17 cellular contexts compared by ENCODE assay signal in genomic region chr9:4090491-4090890, GRCh38.
"Had no signal": no experiment of that assay in that cellular context is flagged by ENCODE, and none has a peak within 500 bp of the region (broad histone marks: within the 10 kb centered on the region; RNA-seq: fewer than 3 reads in every experiment).

No MANE protein-coding gene starts in this region.

- H3K4me3 ChIP-seq: left ventricle myocardium inferior, testis had no signal

- H3K27me3 ChIP-seq: testis had no signal

- ATAC-seq: activated CD4-positive, alpha-beta T cell treated with anti-CD3 and anti-CD28 coated beads for 36 hours; activated CD8-positive, alpha-beta T cell treated with anti-CD3 and anti-CD28 coated beads, Interleukin-2, amount 10 ng/mL, durations not matched to agents 7 days and 5 days; activated naive CD8-positive, alpha-beta T cell treated with anti-CD3 and anti-CD28 coated beads, Interleukin-2, amount 50 U/mL, for 24 hours; effector memory CD8-positive, alpha-beta T cell; esophagus mucosa had no signal

- DNase-seq: activated CD4-positive, alpha-beta T cell treated with anti-CD3 and anti-CD28 coated beads for 36 hours; activated CD8-positive, alpha-beta T cell treated with anti-CD3 and anti-CD28 coated beads, Interleukin-2, amount 10 ng/mL, durations not matched to agents 7 days and 5 days; activated naive CD4-positive, alpha-beta T cell treated with Interleukin-2 at 50 U/mL for 16 hours; activated naive CD8-positive, alpha-beta T cell treated with anti-CD3 and anti-CD28 coated beads, Interleukin-2, amount 50 U/mL, for 24 hours; central memory CD4-positive, alpha-beta T cell; effector memory CD8-positive, alpha-beta T cell; islet precursor cell; left ventricle myocardium inferior; nephron progenitor cell; stimulated activated CD4-positive, alpha-beta T cell treated with anti-CD3 and anti-CD28 coated beads, Interleukin-4, amount 100 ng/mL, for 1 hour; stimulated activated CD8-positive, alpha-beta memory T cell treated with anti-CD3 and anti-CD28 coated beads, Interleukin-4, amount 100 ng/mL, for 48 hours; T-helper 9 cell; testis had no signal

- H3K27ac ChIP-seq: left ventricle myocardium inferior, testis had no signal

- H3K4me3 Mint-ChIP-seq: activated CD4-positive, alpha-beta T cell treated with anti-CD3 and anti-CD28 coated beads for 36 hours; activated CD8-positive, alpha-beta T cell treated with anti-CD3 and anti-CD28 coated beads, Interleukin-2, amount 10 ng/mL, durations not matched to agents 7 days and 5 days; activated naive CD8-positive, alpha-beta T cell treated with anti-CD3 and anti-CD28 coated beads, Interleukin-2, amount 50 U/mL, for 24 hours; activated T-helper 1 cell treated with anti-CD3 and anti-CD28 coated beads, Interleukin-12 subunit alpha, Interleukin-12 subunit beta, Interleukin-2, Interleukin-4 antibody, amounts not matched to agents 30 ng/mL and 10 ng/mL and 1 ng/mL, durations not matched to agents 14 hours and 24 hours and 36 hours; effector memory CD8-positive, alpha-beta T cell; memory B cell; nephron progenitor cell; stimulated activated naive CD8-positive, alpha-beta T cell treated with anti-CD3 and anti-CD28 coated beads, Interleukin-15, Interleukin-2, amounts not matched to agents 100 ng/mL and 50 ng/mL, for 24 hours had no signal

- H3K27me3 Mint-ChIP-seq: activated naive CD8-positive, alpha-beta T cell treated with anti-CD3 and anti-CD28 coated beads, Interleukin-2, amount 50 U/mL, for 24 hours; stimulated activated naive CD8-positive, alpha-beta T cell treated with anti-CD3 and anti-CD28 coated beads, Interleukin-15, Interleukin-2, amounts not matched to agents 100 ng/mL and 50 ng/mL, for 24 hours had no signal

- H3K4me1 Mint-ChIP-seq: memory B cell had no signal

- H3K27ac Mint-ChIP-seq: activated CD4-positive, alpha-beta T cell treated with anti-CD3 and anti-CD28 coated beads for 36 hours; activated CD8-positive, alpha-beta T cell treated with anti-CD3 and anti-CD28 coated beads, Interleukin-2, amount 10 ng/mL, durations not matched to agents 7 days and 5 days; activated naive CD8-positive, alpha-beta T cell treated with anti-CD3 and anti-CD28 coated beads, Interleukin-2, amount 50 U/mL, for 24 hours; activated T-helper 1 cell treated with anti-CD3 and anti-CD28 coated beads, Interleukin-12 subunit alpha, Interleukin-12 subunit beta, Interleukin-2, Interleukin-4 antibody, amounts not matched to agents 30 ng/mL and 10 ng/mL and 1 ng/mL, durations not matched to agents 14 hours and 24 hours and 36 hours; memory B cell; nephron progenitor cell; stimulated activated naive CD8-positive, alpha-beta T cell treated with anti-CD3 and anti-CD28 coated beads, Interleukin-15, Interleukin-2, amounts not matched to agents 100 ng/mL and 50 ng/mL, for 24 hours had no signal

- H3K36me3 Mint-ChIP-seq: memory B cell had no signal

- H3K9me3 ChIP-seq: left ventricle myocardium inferior, testis had no signal

- H3K9me3 Mint-ChIP-seq: activated T-helper 1 cell treated with anti-CD3 and anti-CD28 coated beads, Interleukin-12 subunit alpha, Interleukin-12 subunit beta, Interleukin-2, Interleukin-4 antibody, amounts not matched to agents 30 ng/mL and 10 ng/mL and 1 ng/mL, durations not matched to agents 14 hours and 24 hours and 36 hours; stimulated activated naive CD8-positive, alpha-beta T cell treated with anti-CD3 and anti-CD28 coated beads, Interleukin-15, Interleukin-2, amounts not matched to agents 100 ng/mL and 50 ng/mL, for 24 hours had no signal

- H3K36me3 ChIP-seq: left ventricle myocardium inferior had no signal
